20 cellular contexts compared by ENCODE assay signal in genomic region chr1:244289976-244290375, GRCh38.
"Had no signal": no experiment of that assay in that cellular context is flagged by ENCODE, and none has a peak within 500 bp of the region (broad histone marks: within the 10 kb centered on the region; RNA-seq: fewer than 3 reads in every experiment).

No MANE protein-coding gene starts in this region.

- H2AFZ ChIP-seq: parathyroid adenoma had no signal

- H3K9ac ChIP-seq: parathyroid adenoma had no signal

- H3K27me3 ChIP-seq: dorsolateral prefrontal cortex, esophagus muscularis mucosa, foreskin keratinocyte, testis, tibial nerve, upper lobe of right lung had no signal

- H3K9me3 ChIP-seq: esophagus muscularis mucosa, testis, upper lobe of right lung had no signal

- DNase-seq: cortex of kidney; dorsolateral prefrontal cortex; effector CD8-positive, alpha-beta T cell; foreskin keratinocyte; kidney glomerular epithelial cell; mesendoderm; naive B cell; occipital lobe; psoas muscle; retina; stimulated activated CD4-positive, alpha-beta T cell treated with anti-CD3 and anti-CD28 coated beads, Interleukin-2, amount 100 ng/mL, for 24 hours; stimulated activated CD4-positive, alpha-beta T cell treated with anti-CD3 and anti-CD28 coated beads, Interleukin-4, amount 100 ng/mL, for 4 hours; stimulated activated naive B cell treated with anti-CD40 and anti-IgM and Interleukin-4, amounts not matched to agents 10 μg/mL and 1 μg/mL and 100 μg/mL, for 72 hours; stimulated activated naive CD8-positive, alpha-beta T cell treated with anti-CD3 and anti-CD28 coated beads, Interleukin-15, amount 100 ng/mL, for 72 hours; testis; upper lobe of right lung had no signal

- H3K36me3 ChIP-seq: esophagus muscularis mucosa, tibial nerve, upper lobe of right lung had no signal

- H3K4me3 ChIP-seq: dorsolateral prefrontal cortex, esophagus muscularis mucosa, psoas muscle, testis, tibial nerve, upper lobe of right lung had no signal

- H3K4me1 ChIP-seq: esophagus muscularis mucosa, foreskin keratinocyte, parathyroid adenoma, psoas muscle, testis, tibial nerve, upper lobe of right lung had no signal

- H3K79me2 ChIP-seq: parathyroid adenoma had no signal

- H3K27ac ChIP-seq: dorsolateral prefrontal cortex, epithelial cell of prostate, esophagus muscularis mucosa, foreskin keratinocyte, parathyroid adenoma, psoas muscle, testis, tibial nerve, upper lobe of right lung had no signal
